Comparison of ENCODE assay signal across 8 cellular contexts in the genomic region with DNA sequence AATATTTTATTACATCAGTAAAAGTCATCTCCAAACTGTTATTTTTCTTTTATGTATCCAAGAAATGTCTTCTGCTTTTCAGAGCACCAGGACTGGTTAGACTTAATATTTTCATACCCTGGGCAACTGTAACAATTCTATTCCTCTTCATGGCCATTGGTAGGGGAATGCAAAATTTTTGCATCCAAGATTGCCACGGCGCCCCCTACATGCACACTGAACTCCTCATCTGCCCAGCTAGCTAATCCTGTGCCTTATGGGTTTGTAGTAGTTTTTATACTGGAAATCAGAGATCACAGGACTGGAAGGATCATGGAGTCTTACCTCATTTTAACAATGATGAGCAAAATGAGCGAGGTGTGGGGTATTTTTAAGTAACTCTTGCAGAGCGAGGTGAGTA.
DNase-seq lines count a peak whose midpoint lies in the region; TF ChIP-seq lines count a peak whose summit lies in the region.

No MANE protein-coding gene starts in this region.

- H3K4me2 ChIP-seq in smooth muscle cell: no peak overlapping the region

- H3K9me3 Mint-ChIP-seq in activated CD4-positive, alpha-beta memory T cell treated with anti-CD3 and anti-CD28 coated beads for 36 hours: no peaks in the 10 kb centered on the region

- no peaks in the 10 kb centered on the region for H3K4me1 ChIP-seq in smooth muscle cell (ENCODE audit: low read depth)

- WGBS in smooth muscle cell (ENCODE audit: low lambda C conversion rate): 87% methylated on average over 4 of the region's 4 CpGs

- H3K27ac ChIP-seq in 22Rv1 (no peak overlapping the region), smooth muscle cell (ENCODE audit: low read depth) (no peak overlapping the region)

- CTCF ChIA-PET in activated CD4-positive, alpha-beta memory T cell treated with anti-CD3 and anti-CD28 coated beads for 36 hours (lab: Charles Lee): interaction anchor here (0.9 to 2.4 kb wide), 14 partner anchors 10 to 284 kb away, joined by 3 to 8 read pairs (median 5); no protein-coding TSS in a partner anchor

- no peaks in the 10 kb centered on the region for H3K79me2 ChIP-seq in smooth muscle cell (ENCODE audit: low read depth)

- H3K27me3 ChIP-seq in H7 (ENCODE audit: control insufficient read depth, insufficient read depth, low read length) (no peaks in the 10 kb centered on the region), smooth muscle cell (ENCODE audit: low read depth) (no peaks in the 10 kb centered on the region)

- intact Hi-C loops in activated CD4-positive, alpha-beta memory T cell treated with anti-CD3 and anti-CD28 coated beads for 36 hours (cut with micrococcal nuclease): no loop called here

- no peaks in the 10 kb centered on the region for H3F3A ChIP-seq in smooth muscle cell (ENCODE audit: low read depth)

- no peak overlapping the region for H3K27ac Mint-ChIP-seq in activated CD4-positive, alpha-beta memory T cell treated with anti-CD3 and anti-CD28 coated beads for 36 hours

- DNase-seq in H7: peak; percentile 63
- DNase-seq in activated CD4-positive, alpha-beta memory T cell treated with anti-CD3 and anti-CD28 coated beads for 36 hours: peak; percentile 74
- peak; percentile 45 for DNase-seq in fibroblast of the aortic adventitia (ENCODE audit: low read depth)
- peak; percentile 21 for DNase-seq in stimulated activated CD8-positive, alpha-beta memory T cell treated with anti-CD3 and anti-CD28 coated beads, Interleukin-7, amount 100 ng/mL, for 24 hours (ENCODE audit: low read depth)
- DNase-seq in midbrain (lab: John Stamatoyannopoulos, UW): no peak
- no peak for DNase-seq in smooth muscle cell (lab: John Stamatoyannopoulos, UW; ENCODE audit: unreplicated experiment)
- no peak for DNase-seq in kidney tubule cell (ENCODE audit: low spot score)

- H3K4me3 ChIP-seq in H7 (ENCODE audit: insufficient read depth, low read depth, low read length) (no peak overlapping the region), fibroblast of the aortic adventitia (ENCODE audit: low read depth, low read length) (no peak overlapping the region), smooth muscle cell (no peak overlapping the region)

- TF ChIP-seq CTCF in 22Rv1 (IDR thresholded peaks at IDR 0.05) (peak; percentile 72), fibroblast of the aortic adventitia (IDR thresholded peaks at IDR 0.05; ENCODE audit: insufficient read depth, low read length) (peak; percentile 59), smooth muscle cell (IDR thresholded peaks at IDR 0.05; ENCODE audit: borderline replicate concordance, insufficient read depth, poor library complexity, severe bottlenecking) (no peak)

- H2AFZ ChIP-seq in smooth muscle cell (ENCODE audit: low read depth): no peak overlapping the region

- H3K36me3 ChIP-seq in H7 (replicated peaks; ENCODE audit: control insufficient read depth, insufficient read depth, low read length) (no peaks in the 10 kb centered on the region), smooth muscle cell (ENCODE audit: low read depth) (no peaks in the 10 kb centered on the region)

- H4K20me1 ChIP-seq in smooth muscle cell (ENCODE audit: low read depth): no peaks in the 10 kb centered on the region

- POLR2A ChIA-PET in activated CD4-positive, alpha-beta memory T cell treated with anti-CD3 and anti-CD28 coated beads for 36 hours (lab: Charles Lee): interaction anchor here (0.6 kb wide), 1 partner anchor 74 kb away, joined by 3 read pairs; no protein-coding TSS in a partner anchor

- peaks cover 31% of the 10 kb centered on the region for H3K4me1 Mint-ChIP-seq in activated CD4-positive, alpha-beta memory T cell treated with anti-CD3 and anti-CD28 coated beads for 36 hours (ENCODE audit: low read depth)

- no peaks in the 10 kb centered on the region for H3K9me3 ChIP-seq in smooth muscle cell (replicated peaks; ENCODE audit: low read depth)

- H3K36me3 Mint-ChIP-seq in activated CD4-positive, alpha-beta memory T cell treated with anti-CD3 and anti-CD28 coated beads for 36 hours: peaks cover 19% of the 10 kb centered on the region

- H3K4me3 Mint-ChIP-seq in activated CD4-positive, alpha-beta memory T cell treated with anti-CD3 and anti-CD28 coated beads for 36 hours: no peak overlapping the region

- no peak overlapping the region for H3K9ac ChIP-seq in smooth muscle cell (ENCODE audit: low read depth)

- H3K27me3 Mint-ChIP-seq in activated CD4-positive, alpha-beta memory T cell treated with anti-CD3 and anti-CD28 coated beads for 36 hours: no peaks in the 10 kb centered on the region

Comparison
In these comparisons a context has a peak if more than half of its experiments do, and no peak if none do; other contexts are left out.
1. DNase-seq: peak in H7 (single experiment), activated CD4-positive, alpha-beta memory T cell treated with anti-CD3 and anti-CD28 coated beads for 36 hours (single experiment), fibroblast of the aortic adventitia (single experiment) and stimulated activated CD8-positive, alpha-beta memory T cell treated with anti-CD3 and anti-CD28 coated beads, Interleukin-7, amount 100 ng/mL, for 24 hours (single experiment); none in midbrain (single experiment), smooth muscle cell (single experiment) and kidney tubule cell (single experiment).